ENCODE assay signal across 3 cellular contexts in the genomic region with DNA sequence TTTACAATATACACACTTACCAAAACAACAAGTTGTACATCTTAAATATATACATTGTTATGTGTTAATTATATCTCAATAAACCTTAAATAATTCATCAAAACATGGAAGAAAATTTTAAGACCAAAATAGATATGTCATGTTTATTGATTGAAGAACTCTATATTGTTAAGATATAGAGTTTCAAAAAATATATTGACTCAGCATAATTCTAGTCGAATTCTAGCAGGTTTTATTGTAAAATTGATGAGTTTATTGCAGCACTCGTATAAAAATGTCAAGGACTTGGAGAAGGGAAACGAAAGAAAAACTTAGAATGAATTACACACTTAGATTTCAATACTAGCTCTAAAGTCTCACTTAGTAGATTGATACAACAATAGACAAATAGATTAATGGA.
A peak's percentile ranks its signal among the peaks of the same experiment; 100 is the strongest.
TF ChIP-seq lines count a peak whose summit lies in the region.

No MANE protein-coding gene starts in this region.

TF ChIP-seq in A549, 52 proteins besides CTCF, POLR2A, EP300 and RAD21:
- TF ChIP-seq RARB (CRISPR knock-in tag; IDR thresholded peaks at IDR 0.05), result no peak
- TF ChIP-seq SREBF2 (IDR thresholded peaks at IDR 0.05), result no peak
- TF ChIP-seq, protein P1, sequence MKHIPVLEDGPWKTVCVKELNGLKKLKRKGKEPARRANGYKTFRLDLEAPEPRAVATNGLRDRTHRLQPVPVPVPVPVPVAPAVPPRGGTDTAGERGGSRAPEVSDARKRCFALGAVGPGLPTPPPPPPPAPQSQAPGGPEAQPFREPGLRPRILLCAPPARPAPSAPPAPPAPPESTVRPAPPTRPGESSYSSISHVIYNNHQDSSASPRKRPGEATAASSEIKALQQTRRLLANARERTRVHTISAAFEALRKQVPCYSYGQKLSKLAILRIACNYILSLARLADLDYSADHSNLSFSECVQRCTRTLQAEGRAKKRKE (CRISPR knock-in tag; IDR thresholded peaks at IDR 0.05; ENCODE audit: low read depth), result no peak
- TF ChIP-seq MAFK (IDR thresholded peaks at IDR 0.05; ENCODE audit: partially characterized antibody), result peak; percentile 81
- no peak for TF ChIP-seq CHD2 (IDR thresholded peaks at IDR 0.05; ENCODE audit: low read length, partially characterized antibody)
- no peak for TF ChIP-seq FOSB (CRISPR knock-in tag; IDR thresholded peaks at IDR 0.05)

TF ChIP-seq in IMR-90, 13 proteins besides CTCF, POLR2A, EP300 and RAD21:
- TF ChIP-seq, protein P2, sequence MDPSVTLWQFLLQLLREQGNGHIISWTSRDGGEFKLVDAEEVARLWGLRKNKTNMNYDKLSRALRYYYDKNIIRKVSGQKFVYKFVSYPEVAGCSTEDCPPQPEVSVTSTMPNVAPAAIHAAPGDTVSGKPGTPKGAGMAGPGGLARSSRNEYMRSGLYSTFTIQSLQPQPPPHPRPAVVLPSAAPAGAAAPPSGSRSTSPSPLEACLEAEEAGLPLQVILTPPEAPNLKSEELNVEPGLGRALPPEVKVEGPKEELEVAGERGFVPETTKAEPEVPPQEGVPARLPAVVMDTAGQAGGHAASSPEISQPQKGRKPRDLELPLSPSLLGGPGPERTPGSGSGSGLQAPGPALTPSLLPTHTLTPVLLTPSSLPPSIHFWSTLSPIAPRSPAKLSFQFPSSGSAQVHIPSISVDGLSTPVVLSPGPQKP (IDR thresholded peaks at IDR 0.05; ENCODE audit: borderline replicate concordance, low read depth, low read length), result no peak
- TF ChIP-seq MAFK (IDR thresholded peaks at IDR 0.05; ENCODE audit: low read depth, low read length), result peak; percentile 81

TF ChIP-seq in H1, 55 proteins besides CTCF, POLR2A, EP300 and RAD21:
- TF ChIP-seq, protein P3, sequence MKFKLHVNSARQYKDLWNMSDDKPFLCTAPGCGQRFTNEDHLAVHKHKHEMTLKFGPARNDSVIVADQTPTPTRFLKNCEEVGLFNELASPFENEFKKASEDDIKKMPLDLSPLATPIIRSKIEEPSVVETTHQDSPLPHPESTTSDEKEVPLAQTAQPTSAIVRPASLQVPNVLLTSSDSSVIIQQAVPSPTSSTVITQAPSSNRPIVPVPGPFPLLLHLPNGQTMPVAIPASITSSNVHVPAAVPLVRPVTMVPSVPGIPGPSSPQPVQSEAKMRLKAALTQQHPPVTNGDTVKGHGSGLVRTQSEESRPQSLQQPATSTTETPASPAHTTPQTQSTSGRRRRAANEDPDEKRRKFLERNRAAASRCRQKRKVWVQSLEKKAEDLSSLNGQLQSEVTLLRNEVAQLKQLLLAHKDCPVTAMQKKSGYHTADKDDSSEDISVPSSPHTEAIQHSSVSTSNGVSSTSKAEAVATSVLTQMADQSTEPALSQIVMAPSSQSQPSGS (IDR thresholded peaks at IDR 0.05; ENCODE audit: low read length), result no peak
- peak; percentile 23; the same call in 1 of the 2 replicates for TF ChIP-seq MAFK (IDR thresholded peaks at IDR 0.05; ENCODE audit: low read depth, low read length)
